1 cellular context compared by ENCODE assay signal in the genomic region with DNA sequence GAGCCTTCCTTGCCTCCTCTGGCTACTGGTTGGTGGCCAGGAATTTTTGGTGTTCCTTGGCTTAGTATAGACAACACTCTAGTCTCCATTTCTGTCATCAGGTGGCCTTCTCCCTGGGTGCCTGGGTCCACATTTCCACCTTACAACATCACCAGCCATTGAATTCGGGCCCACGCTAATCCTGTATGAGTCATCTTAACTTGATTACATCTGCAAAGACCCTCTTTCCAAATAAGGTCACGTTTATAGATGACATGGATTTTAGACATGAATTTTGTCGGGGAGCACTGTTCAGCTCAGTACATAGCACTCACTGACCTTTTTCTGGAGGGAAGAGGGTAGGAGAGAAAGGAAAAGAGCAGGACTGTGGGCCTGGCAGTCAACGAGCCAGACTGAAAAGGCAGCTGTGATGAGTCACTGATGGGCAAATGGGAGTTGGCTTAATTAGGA.
TF ChIP-seq lines count a peak whose summit lies in the region.

No MANE protein-coding gene starts in this region.

TF ChIP-seq in K562, 482 proteins besides CTCF, POLR2A, EP300 and RAD21:
- TF ChIP-seq, protein P1, sequence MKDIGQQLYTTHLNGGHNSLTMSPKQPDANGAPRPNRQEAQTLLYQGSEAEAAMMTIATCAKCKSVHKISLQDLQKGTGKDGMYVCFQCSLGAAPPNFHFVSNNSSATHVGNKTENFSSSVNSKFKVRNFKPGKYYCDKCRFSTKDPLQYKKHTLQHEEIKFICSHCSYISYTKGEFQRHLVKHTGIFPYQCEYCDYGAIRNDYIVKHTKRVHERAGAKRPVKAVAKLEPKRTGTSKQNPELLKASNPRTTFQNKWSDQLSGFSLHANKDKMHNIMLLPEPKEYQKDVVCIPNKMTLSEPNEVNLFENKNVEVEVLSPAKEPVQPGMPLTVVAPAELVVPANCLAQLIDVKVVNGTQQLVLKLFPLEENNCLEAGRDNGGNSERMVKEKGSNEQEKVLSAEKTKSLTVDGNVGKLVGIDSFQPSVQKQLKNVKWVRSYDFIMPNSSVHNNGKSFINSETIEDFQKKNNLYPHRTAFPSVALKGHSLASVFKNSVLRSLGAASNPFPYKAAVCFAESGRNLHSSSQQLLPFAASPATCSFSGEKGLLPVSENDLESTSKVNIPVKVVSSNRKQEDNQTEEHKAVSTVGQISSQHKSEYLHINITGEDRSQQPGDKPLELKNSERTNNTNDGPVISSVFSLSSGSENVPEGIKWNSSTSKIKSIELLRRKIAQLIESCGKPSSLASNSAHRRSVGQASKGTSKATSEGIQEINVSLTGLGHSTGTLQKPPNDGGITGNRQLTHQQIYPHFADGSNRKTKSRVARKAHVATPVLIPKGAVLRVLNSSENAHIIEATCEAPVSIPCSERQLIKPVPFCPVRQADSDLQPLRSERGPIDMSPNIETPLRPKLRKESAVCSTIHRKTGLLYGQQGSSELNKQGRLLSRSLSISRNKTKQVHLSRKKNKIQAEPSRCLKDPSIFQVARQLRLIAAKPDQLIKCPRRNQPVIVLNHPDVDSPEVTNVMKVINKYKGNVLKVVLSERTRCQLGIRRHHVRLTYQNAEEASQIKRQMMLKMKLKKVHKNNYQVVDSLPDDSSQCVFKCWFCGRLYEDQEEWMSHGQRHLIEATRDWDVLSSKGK (CRISPR knock-in tag; IDR thresholded peaks at IDR 0.05) = no peak
- TF ChIP-seq ZNF766 (CRISPR knock-in tag; conservative IDR thresholded peaks at IDR 0.05) (no peak), ZNF212 (CRISPR knock-in tag; IDR thresholded peaks at IDR 0.05) (no peak), FOSL1 (tag; conservative IDR thresholded peaks at IDR 0.05) (peak; percentile 48; the same call in 1 of the 2 replicates), MEIS2 (IDR thresholded peaks at IDR 0.05; ENCODE audit: partially characterized antibody) (no peak), ZNF717 (CRISPR knock-in tag; IDR thresholded peaks at IDR 0.05) (no peak), KLF10 (CRISPR knock-in tag; IDR thresholded peaks at IDR 0.05) (no peak), TAF9B (IDR thresholded peaks at IDR 0.05; ENCODE audit: partially characterized antibody) (no peak), BRCA1 (IDR thresholded peaks at IDR 0.05) (no peak), BRCA1 (CRISPR knock-in tag; IDR thresholded peaks at IDR 0.05) (no peak)
- TF ChIP-seq, protein P2, sequence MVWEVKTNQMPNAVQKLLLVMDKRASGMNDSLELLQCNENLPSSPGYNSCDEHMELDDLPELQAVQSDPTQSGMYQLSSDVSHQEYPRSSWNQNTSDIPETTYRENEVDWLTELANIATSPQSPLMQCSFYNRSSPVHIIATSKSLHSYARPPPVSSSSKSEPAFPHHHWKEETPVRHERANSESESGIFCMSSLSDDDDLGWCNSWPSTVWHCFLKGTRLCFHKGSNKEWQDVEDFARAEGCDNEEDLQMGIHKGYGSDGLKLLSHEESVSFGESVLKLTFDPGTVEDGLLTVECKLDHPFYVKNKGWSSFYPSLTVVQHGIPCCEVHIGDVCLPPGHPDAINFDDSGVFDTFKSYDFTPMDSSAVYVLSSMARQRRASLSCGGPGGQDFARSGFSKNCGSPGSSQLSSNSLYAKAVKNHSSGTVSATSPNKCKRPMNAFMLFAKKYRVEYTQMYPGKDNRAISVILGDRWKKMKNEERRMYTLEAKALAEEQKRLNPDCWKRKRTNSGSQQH (CRISPR knock-in tag; IDR thresholded peaks at IDR 0.05) = no peak
- TF ChIP-seq, protein P3, sequence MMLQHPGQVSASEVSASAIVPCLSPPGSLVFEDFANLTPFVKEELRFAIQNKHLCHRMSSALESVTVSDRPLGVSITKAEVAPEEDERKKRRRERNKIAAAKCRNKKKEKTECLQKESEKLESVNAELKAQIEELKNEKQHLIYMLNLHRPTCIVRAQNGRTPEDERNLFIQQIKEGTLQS (IDR thresholded peaks at IDR 0.05) = peak; percentile 69
- TF ChIP-seq, protein P3 (CRISPR knock-in tag; conservative IDR thresholded peaks at IDR 0.05) = no peak
- TF ChIP-seq, protein P4, sequence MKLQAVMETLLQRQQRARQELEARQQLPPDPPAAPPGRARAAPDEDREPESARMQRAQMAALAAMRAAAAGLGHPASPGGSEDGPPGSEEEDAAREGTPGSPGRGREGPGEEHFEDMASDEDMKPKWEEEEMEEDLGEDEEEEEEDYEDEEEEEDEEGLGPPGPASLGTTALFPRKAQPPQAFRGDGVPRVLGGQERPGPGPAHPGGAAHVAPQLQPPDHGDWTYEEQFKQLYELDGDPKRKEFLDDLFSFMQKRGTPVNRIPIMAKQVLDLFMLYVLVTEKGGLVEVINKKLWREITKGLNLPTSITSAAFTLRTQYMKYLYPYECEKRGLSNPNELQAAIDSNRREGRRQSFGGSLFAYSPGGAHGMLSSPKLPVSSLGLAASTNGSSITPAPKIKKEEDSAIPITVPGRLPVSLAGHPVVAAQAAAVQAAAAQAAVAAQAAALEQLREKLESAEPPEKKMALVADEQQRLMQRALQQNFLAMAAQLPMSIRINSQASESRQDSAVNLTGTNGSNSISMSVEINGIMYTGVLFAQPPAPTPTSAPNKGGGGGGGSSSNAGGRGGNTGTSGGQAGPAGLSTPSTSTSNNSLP (IDR thresholded peaks at IDR 0.05; ENCODE audit: borderline replicate concordance, low read depth, low read length) = no peak
